28 cellular contexts compared by ENCODE assay signal in the genomic region with DNA sequence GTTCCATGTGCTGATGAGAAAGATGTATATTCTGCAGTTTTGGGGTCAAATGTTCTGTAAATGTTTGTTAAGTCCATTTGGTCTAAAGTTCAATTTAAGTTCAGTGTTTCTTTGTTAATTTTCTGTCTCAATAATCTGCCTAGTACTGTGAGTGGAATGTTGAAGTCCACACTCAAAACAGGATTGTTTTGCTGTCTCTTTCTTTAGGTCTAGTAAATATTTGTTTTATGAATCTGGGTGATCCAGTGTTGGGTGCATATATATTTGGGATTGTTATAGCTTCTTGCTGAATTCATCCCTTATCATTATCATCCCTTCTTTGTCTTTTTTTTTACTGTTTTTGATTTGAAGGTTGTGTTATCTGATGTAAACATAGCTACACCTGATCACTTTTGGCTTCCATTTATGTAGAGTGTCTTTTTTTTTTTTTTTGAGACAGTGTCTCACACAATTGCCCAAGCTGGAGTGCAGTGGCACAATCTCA.
"Had no signal": no experiment of that assay in that cellular context is flagged by ENCODE, and none has a peak within 500 bp of the region (broad histone marks: within the 10 kb centered on the region; RNA-seq: fewer than 3 reads in every experiment).

No MANE protein-coding gene starts in this region.

- H2AFZ ChIP-seq: neural progenitor cell, parathyroid adenoma had no signal

- H3K9me3 Mint-ChIP-seq: natural killer cell; neural progenitor cell; stimulated activated effector memory CD8-positive, alpha-beta T cell treated with anti-CD3 and anti-CD28 coated beads, Interleukin-12 subunit alpha, Interleukin-12 subunit beta, amount 100 ng/mL, for 72 hours; stimulated activated naive CD8-positive, alpha-beta T cell treated with anti-CD3 and anti-CD28 coated beads, Interleukin-15, Interleukin-2, amounts not matched to agents 100 ng/mL and 50 ng/mL, for 24 hours had no signal

- H3K27ac ChIP-seq: neural progenitor cell, ovary, parathyroid adenoma, psoas muscle, stomach, thoracic aorta, thyroid gland, tibial nerve, upper lobe of left lung, vagina had no signal

- H3K4me2 ChIP-seq: neural progenitor cell had no signal

- H3K9me3 ChIP-seq: ovary, psoas muscle, thoracic aorta, thyroid gland, upper lobe of left lung, vagina had no signal

- ATAC-seq: natural killer cell; psoas muscle; right cardiac atrium; sciatic nerve; stimulated activated effector memory CD8-positive, alpha-beta T cell treated with anti-CD3 and anti-CD28 coated beads, Interleukin-12 subunit alpha, Interleukin-12 subunit beta, amount 100 ng/mL, for 72 hours; stimulated activated naive B cell treated with anti-CD40 and anti-IgM and Interleukin-4, amounts not matched to agents 10 μg/mL and 1 μg/mL and 100 μg/mL, for 72 hours had no signal

- DNase-seq: natural killer cell; occipital lobe; ovary; posterior cingulate gyrus; psoas muscle; right cardiac atrium; small intestine; stimulated activated CD4-positive, alpha-beta T cell treated with anti-CD3 and anti-CD28 coated beads, Interleukin-15, amount 100 ng/mL, for 24 hours; stimulated activated CD4-positive, alpha-beta T cell treated with anti-CD3 and anti-CD28 coated beads, Interleukin-2, amount 100 ng/mL, for 24 hours; stimulated activated CD4-positive, alpha-beta T cell treated with anti-CD3 and anti-CD28 coated beads, Interleukin-2, amount 100 ng/mL, for 48 hours; stimulated activated CD4-positive, alpha-beta T cell treated with anti-CD3 and anti-CD28 coated beads, Interleukin-4, amount 100 ng/mL, for 24 hours; stimulated activated naive B cell treated with anti-CD40 and anti-IgM and Interleukin-4, amounts not matched to agents 10 μg/mL and 1 μg/mL and 100 μg/mL, for 72 hours; stimulated activated naive CD4-positive, alpha-beta T cell treated with Interleukin-2 at 50 U/mL for 16 hours; stomach; thyroid gland; trophoblast cell; upper lobe of left lung had no signal

- H3K27me3 Mint-ChIP-seq: progenitor cell of endocrine pancreas; stimulated activated naive B cell treated with anti-CD40 and anti-IgM and Interleukin-4, amounts not matched to agents 10 μg/mL and 1 μg/mL and 100 μg/mL, for 72 hours; stimulated activated naive CD8-positive, alpha-beta T cell treated with anti-CD3 and anti-CD28 coated beads, Interleukin-15, Interleukin-2, amounts not matched to agents 100 ng/mL and 50 ng/mL, for 24 hours had no signal

- H3K27ac Mint-ChIP-seq: natural killer cell; neural progenitor cell; progenitor cell of endocrine pancreas; stimulated activated effector memory CD8-positive, alpha-beta T cell treated with anti-CD3 and anti-CD28 coated beads, Interleukin-12 subunit alpha, Interleukin-12 subunit beta, amount 100 ng/mL, for 72 hours; stimulated activated naive B cell treated with anti-CD40 and anti-IgM and Interleukin-4, amounts not matched to agents 10 μg/mL and 1 μg/mL and 100 μg/mL, for 72 hours; stimulated activated naive CD8-positive, alpha-beta T cell treated with anti-CD3 and anti-CD28 coated beads, Interleukin-15, Interleukin-2, amounts not matched to agents 100 ng/mL and 50 ng/mL, for 24 hours had no signal

- FAIRE-seq: small intestine, urothelium cell line had no signal

- H3K9ac ChIP-seq: neural progenitor cell, parathyroid adenoma had no signal

- H3K4me3 ChIP-seq: neural progenitor cell, ovary, psoas muscle, stomach, thoracic aorta, thyroid gland, tibial nerve, upper lobe of left lung, vagina had no signal

- H3K27me3 ChIP-seq: neural progenitor cell, ovary, stomach, thyroid gland, tibial nerve, upper lobe of left lung, vagina had no signal

- H3K4me1 Mint-ChIP-seq: nephron; neural progenitor cell; stimulated activated effector memory CD8-positive, alpha-beta T cell treated with anti-CD3 and anti-CD28 coated beads, Interleukin-12 subunit alpha, Interleukin-12 subunit beta, amount 100 ng/mL, for 72 hours; stimulated activated naive B cell treated with anti-CD40 and anti-IgM and Interleukin-4, amounts not matched to agents 10 μg/mL and 1 μg/mL and 100 μg/mL, for 72 hours had no signal

- H3K4me1 ChIP-seq: neural progenitor cell, parathyroid adenoma, psoas muscle, stomach, thyroid gland, tibial nerve, upper lobe of left lung, vagina had no signal

- H3K4me3 Mint-ChIP-seq: natural killer cell; nephron; neural progenitor cell; stimulated activated effector memory CD8-positive, alpha-beta T cell treated with anti-CD3 and anti-CD28 coated beads, Interleukin-12 subunit alpha, Interleukin-12 subunit beta, amount 100 ng/mL, for 72 hours; stimulated activated naive B cell treated with anti-CD40 and anti-IgM and Interleukin-4, amounts not matched to agents 10 μg/mL and 1 μg/mL and 100 μg/mL, for 72 hours; stimulated activated naive CD8-positive, alpha-beta T cell treated with anti-CD3 and anti-CD28 coated beads, Interleukin-15, Interleukin-2, amounts not matched to agents 100 ng/mL and 50 ng/mL, for 24 hours had no signal

- H3K36me3 ChIP-seq: ovary had no signal
